ENCODE assay signal across 1 cellular context in genomic region chr1:202807926-202808757, GRCh38.
TF ChIP-seq lines count a peak whose summit lies in the region.

Gene KDM5B (minus strand): TSS chr1:202808421. CDS start chr1:202808305, 116 bp downstream.

TF ChIP-seq in HepG2, 621 proteins besides CTCF, POLR2A, EP300 and RAD21 (continued from another document and continues in another):
- TF ChIP-seq HNF4G (IDR thresholded peaks at IDR 0.05; ENCODE audit: borderline replicate concordance, low read depth, low read length): peak; percentile 36; the same call in 1 of the 2 replicates
- peak; percentile 65; the same call in 1 of the 2 replicates for TF ChIP-seq HNF4G (CRISPR knock-in tag; IDR thresholded peaks at IDR 0.05; ENCODE audit: borderline replicate concordance, low read depth)
- TF ChIP-seq POLR2AphosphoS5 (IDR thresholded peaks at IDR 0.05; ENCODE audit: low read depth, low read length): peak; percentile 97
- TF ChIP-seq GPN1 (CRISPR knock-in tag; IDR thresholded peaks at IDR 0.05; ENCODE audit: borderline replicate concordance): 0 out of 2 replicates have a peak, but pooled peaks have one; percentile 24
- peak; percentile 51; the same call in 1 of the 2 replicates for TF ChIP-seq ZNF441 (CRISPR knock-in tag; IDR thresholded peaks at IDR 0.05; ENCODE audit: borderline replicate concordance)
- peak; percentile 77 for TF ChIP-seq ZNF574 (CRISPR knock-in tag; IDR thresholded peaks at IDR 0.05)
- TF ChIP-seq NONO (IDR thresholded peaks at IDR 0.05): no peak
- peak; percentile 67 for TF ChIP-seq NONO (CRISPR knock-in tag; conservative IDR thresholded peaks at IDR 0.05)
- TF ChIP-seq POLR2AphosphoS2 (IDR thresholded peaks at IDR 0.05; ENCODE audit: low read depth, low read length): no peak
- no peak; the same call in 1 of the 2 replicates for TF ChIP-seq NR2F2 (IDR thresholded peaks at IDR 0.05; ENCODE audit: borderline replicate concordance, low read depth)
- no peak for TF ChIP-seq ZFP41 (CRISPR knock-in tag; IDR thresholded peaks at IDR 0.05; ENCODE audit: borderline replicate concordance)
- no peak for TF ChIP-seq HOXA7 (CRISPR knock-in tag; IDR thresholded peaks at IDR 0.05)
- no peak for TF ChIP-seq MTA3 (CRISPR knock-in tag; IDR thresholded peaks at IDR 0.05)
- no peak for TF ChIP-seq PREB (CRISPR knock-in tag; IDR thresholded peaks at IDR 0.05)
- no peak for TF ChIP-seq BRCA1 (CRISPR knock-in tag; IDR thresholded peaks at IDR 0.05)
- no peak for TF ChIP-seq TBX3 (IDR thresholded peaks at IDR 0.05; ENCODE audit: borderline replicate concordance)
- TF ChIP-seq NAIF1 (CRISPR knock-in tag; IDR thresholded peaks at IDR 0.05; ENCODE audit: borderline replicate concordance): peak; percentile 49; the same call in 1 of the 2 replicates
- no peak for TF ChIP-seq ZFP37 (CRISPR knock-in tag; IDR thresholded peaks at IDR 0.05; ENCODE audit: borderline replicate concordance)
- TF ChIP-seq SCMH1 (CRISPR knock-in tag; IDR thresholded peaks at IDR 0.05; ENCODE audit: borderline replicate concordance): no peak
- TF ChIP-seq GLI4 (CRISPR knock-in tag; IDR thresholded peaks at IDR 0.05; ENCODE audit: borderline replicate concordance): no peak
- TF ChIP-seq ZNF510 (CRISPR knock-in tag; IDR thresholded peaks at IDR 0.05; ENCODE audit: low read depth): no peak
- no peak for TF ChIP-seq ZNF326 (CRISPR knock-in tag; IDR thresholded peaks at IDR 0.05; ENCODE audit: borderline replicate concordance)
- TF ChIP-seq SUZ12 (IDR thresholded peaks at IDR 0.05; ENCODE audit: low read depth, low read length): no peak
- no peak for TF ChIP-seq ZNF720 (CRISPR knock-in tag; IDR thresholded peaks at IDR 0.05)
- no peak for TF ChIP-seq PAX8 (CRISPR knock-in tag; IDR thresholded peaks at IDR 0.05; ENCODE audit: borderline replicate concordance)
- TF ChIP-seq ZNF687 (CRISPR knock-in tag; IDR thresholded peaks at IDR 0.05): peak; percentile 80
- no peak for TF ChIP-seq ZFP36 (IDR thresholded peaks at IDR 0.05; ENCODE audit: borderline replicate concordance, low read depth, low read length, partially characterized antibody)
- TF ChIP-seq U2AF1 (optimal IDR thresholded peaks at IDR 0.05; ENCODE audit: low read depth, low read length): no peak
- TF ChIP-seq POLR2G (IDR thresholded peaks at IDR 0.05; ENCODE audit: low read depth, low read length): peak; percentile 86
- peak; percentile 86 for TF ChIP-seq UBTF (CRISPR knock-in tag; IDR thresholded peaks at IDR 0.05)
- TF ChIP-seq ZNF276 (CRISPR knock-in tag; IDR thresholded peaks at IDR 0.05; ENCODE audit: low read depth): no peak
- peak; percentile 69; the same call in 1 of the 2 replicates for TF ChIP-seq ZBTB25 (CRISPR knock-in tag; IDR thresholded peaks at IDR 0.05)
- TF ChIP-seq ONECUT2 (CRISPR knock-in tag; IDR thresholded peaks at IDR 0.05): no peak
- no peak; the same call in 1 of the 2 replicates for TF ChIP-seq HES4 (CRISPR knock-in tag; IDR thresholded peaks at IDR 0.05; ENCODE audit: borderline replicate concordance)
- TF ChIP-seq TFE3 (CRISPR knock-in tag; IDR thresholded peaks at IDR 0.05): no peak
- TF ChIP-seq ZNF740 (CRISPR knock-in tag; IDR thresholded peaks at IDR 0.05): no peak
- TF ChIP-seq ZNF784 (CRISPR knock-in tag; IDR thresholded peaks at IDR 0.05; ENCODE audit: borderline replicate concordance): no peak
- no peak for TF ChIP-seq STAT5B (CRISPR knock-in tag; IDR thresholded peaks at IDR 0.05)
- TF ChIP-seq RAD51 (IDR thresholded peaks at IDR 0.05; ENCODE audit: borderline replicate concordance): no peak
- no peak; the same call in 1 of the 2 replicates for TF ChIP-seq NFATC3 (CRISPR knock-in tag; IDR thresholded peaks at IDR 0.05)
- peak; percentile 72; the same call in 1 of the 2 replicates for TF ChIP-seq SAFB2 (CRISPR knock-in tag; IDR thresholded peaks at IDR 0.05; ENCODE audit: borderline replicate concordance, low read depth)
- 0 out of 2 replicates have a peak, but pooled peaks have one; percentile 35 for TF ChIP-seq ZNF230 (CRISPR knock-in tag; IDR thresholded peaks at IDR 0.05)
- 0 out of 2 replicates have a peak, but pooled peaks have one; percentile 83 for TF ChIP-seq ZNF138 (CRISPR knock-in tag; IDR thresholded peaks at IDR 0.05; ENCODE audit: low read depth)
- peak; percentile 57; the same call in 1 of the 2 replicates for TF ChIP-seq ZNF564 (CRISPR knock-in tag; IDR thresholded peaks at IDR 0.05)
- no peak for TF ChIP-seq ZNF577 (CRISPR knock-in tag; IDR thresholded peaks at IDR 0.05; ENCODE audit: borderline replicate concordance, low read depth)
- TF ChIP-seq FOXM1 (CRISPR knock-in tag; IDR thresholded peaks at IDR 0.05): no peak
- no peak for TF ChIP-seq TBL1XR1 (IDR thresholded peaks at IDR 0.05; ENCODE audit: borderline replicate concordance, low read length, partially characterized antibody)
- TF ChIP-seq FOXA3 (CRISPR knock-in tag; IDR thresholded peaks at IDR 0.05): peak; percentile 75
- peak; percentile 70 for TF ChIP-seq MEIS2 (CRISPR knock-in tag; IDR thresholded peaks at IDR 0.05)
- TF ChIP-seq ATAD3A (CRISPR knock-in tag; IDR thresholded peaks at IDR 0.05): no peak
- peak; percentile 83 for TF ChIP-seq ZNF777 (CRISPR knock-in tag; IDR thresholded peaks at IDR 0.05)
- TF ChIP-seq ZNF496 (CRISPR knock-in tag; IDR thresholded peaks at IDR 0.05; ENCODE audit: insufficient replicate concordance): no peak
- peak in 1 of 2 experiments; percentile 96; a peak in 2 of 4 replicates for TF ChIP-seq KLF16 (CRISPR knock-in tag; IDR thresholded peaks at IDR 0.05)
- TF ChIP-seq SOX6 (IDR thresholded peaks at IDR 0.05): no peak
- TF ChIP-seq SOX6 (CRISPR knock-in tag; IDR thresholded peaks at IDR 0.05): peak; percentile 48
- peak; percentile 24; the same call in 1 of the 2 replicates for TF ChIP-seq ARNTL (CRISPR knock-in tag; IDR thresholded peaks at IDR 0.05)
